ENCODE assay signal across 21 cellular contexts in the genomic region with DNA sequence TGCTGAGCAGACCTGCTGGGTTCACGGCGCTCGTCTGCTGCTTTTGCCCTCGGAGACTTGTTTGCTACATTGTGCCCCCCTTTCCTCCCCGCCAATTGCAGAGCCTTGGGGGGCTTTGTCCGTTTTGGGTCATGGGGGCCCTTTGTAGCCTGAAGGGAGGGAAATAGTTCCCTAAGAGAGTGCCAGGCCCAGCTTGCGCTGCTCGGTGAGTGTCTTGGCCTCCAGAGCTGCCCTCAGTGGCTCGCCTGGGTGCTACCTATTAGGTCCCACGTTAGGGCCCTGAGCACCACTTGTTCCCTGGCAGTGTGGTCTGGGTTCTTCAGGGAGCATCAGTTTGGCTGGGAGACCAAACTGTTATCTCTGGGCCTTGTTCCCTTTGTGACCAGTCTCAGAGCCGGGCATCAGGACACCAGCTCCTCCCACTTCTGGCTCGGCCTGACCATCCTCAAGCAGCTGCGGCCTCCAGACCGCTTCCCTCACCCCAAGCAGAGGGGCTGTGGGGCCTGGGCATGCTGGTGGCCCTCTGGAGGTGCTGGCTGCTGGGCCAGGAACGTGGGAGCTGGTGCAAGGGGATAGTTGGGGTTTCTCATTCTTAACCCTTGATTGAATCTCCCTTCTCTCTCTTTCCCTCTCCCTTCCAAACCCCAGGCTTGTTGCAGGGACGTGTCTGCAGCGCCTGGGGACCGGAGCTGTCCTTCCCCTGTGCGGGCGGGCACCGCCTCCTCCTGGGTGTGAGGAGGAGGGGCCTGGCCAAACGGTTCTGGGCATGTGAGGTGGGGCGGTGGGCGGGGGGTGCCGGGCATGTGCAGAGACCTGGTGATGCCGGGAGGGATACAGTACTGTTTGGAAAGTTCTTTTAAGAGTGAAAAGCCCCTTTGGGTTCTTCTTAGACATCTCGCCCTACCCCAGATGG. TPM values are rescaled to one million over a fixed set of nuclear protein-coding genes. Genes with fewer than 3 reads are reported as not detected.
DNase-seq lines count a peak whose midpoint lies in the region; ATAC-seq, FAIRE-seq and TF ChIP-seq lines count a peak whose summit lies in the region.
"Had no signal": no experiment of that assay in that cellular context is flagged by ENCODE, and none has a peak within 500 bp of the region (broad histone marks: within the 10 kb centered on the region; RNA-seq: fewer than 3 reads in every experiment).

No MANE protein-coding gene starts in this region.

- H3K9me3 ChIP-seq in A549 = no peaks in the 10 kb centered on the region
- H3K9me3 ChIP-seq in Panc1 (ENCODE audit: control insufficient read depth, insufficient read depth, low read depth, low read length) = no peaks in the 10 kb centered on the region
- H3K9me3 ChIP-seq in T-helper 17 cell (ENCODE audit: control insufficient read depth, low read length, poor library complexity, severe bottlenecking) = no peaks in the 10 kb centered on the region
- H3K9me3 ChIP-seq in neuronal stem cell (replicated peaks in 1 of 2; ENCODE audit: control insufficient read depth in 2 of 2, insufficient read depth in 1 of 2, low read depth in 1 of 2, low read length in 2 of 2) = no peaks in the 10 kb centered on the region

- BruUV-seq in Panc1 (replicated peaks; lab: Mats Ljungman, UMichigan) = no TSS peak

- H3K14ac ChIP-seq in neuronal stem cell (ENCODE audit: low read length) = no peak overlapping the region

- no peak overlapping the region for H2BK15ac ChIP-seq in neuronal stem cell (ENCODE audit: low read length)

- H3K23ac ChIP-seq in neuronal stem cell (ENCODE audit: low read depth, low read length, poor library complexity) = no peak overlapping the region

- H3K27me3 ChIP-seq in Panc1 (ENCODE audit: control insufficient read depth, insufficient read depth, low read length) (no peaks in the 10 kb centered on the region), layer of hippocampus (ENCODE audit: control insufficient read depth, insufficient read depth, low read length) (no peaks in the 10 kb centered on the region), neuronal stem cell (ENCODE audit: control insufficient read depth in 3 of 3, insufficient read depth in 3 of 3, low read depth in 1 of 3, low read length in 3 of 3) (no peaks in the 10 kb centered on the region)

- H2BK5ac ChIP-seq in neuronal stem cell (ENCODE audit: low read length) = no peak overlapping the region

- DNase-seq in A549 (ENCODE audit: low read depth in 1 of 2, low spot score in 1 of 2) (no peak), Panc1 (ENCODE audit: low read depth, low spot score) (no peak), Right ventricle myocardium superior (no peak), T-helper 17 cell (no peak), neuronal stem cell (ENCODE audit: low spot score) (no peak)
- DNase-seq in activated CD4-positive, alpha-beta memory T cell treated with anti-CD3 and anti-CD28 coated beads for 36 hours = no peak
- DNase-seq: CD4-positive, CD25-positive, alpha-beta regulatory T cell; DMS79 treated with DMSO at 0.1 percent for 48 hours; HCEC 1CT; KG1; NCI-H1048; NCI-H1694; NCI-H2171; NCI-H82; SIG-M5 had no signal

- no peak for TF ChIP-seq EP300 in A549 (IDR thresholded peaks at IDR 0.05)

- TF ChIP-seq RAD21 in A549 (conservative IDR thresholded peaks at IDR 0.05 in 1 of 2, IDR thresholded peaks at IDR 0.05 in 1 of 2) = no peak

- H3K36me3 ChIP-seq in Panc1 (ENCODE audit: control insufficient read depth, insufficient read depth, low read length) (peaks cover 12% of the 10 kb centered on the region), neuronal stem cell (replicated peaks in 1 of 2; ENCODE audit: control insufficient read depth in 2 of 2, insufficient read depth in 2 of 2, low read length in 2 of 2) (peaks cover 60 to 86% of the 10 kb centered on the region in 2 donors)

- H4K91ac ChIP-seq in neuronal stem cell (ENCODE audit: low read depth, low read length, poor library complexity) = no peak overlapping the region

- H2BK120ac ChIP-seq in neuronal stem cell (ENCODE audit: low read depth, low read length) = no peak overlapping the region

- no peak overlapping the region for H2BK12ac ChIP-seq in neuronal stem cell (ENCODE audit: low read length)

- H3K9me3 Mint-ChIP-seq in activated CD4-positive, alpha-beta memory T cell treated with anti-CD3 and anti-CD28 coated beads for 36 hours = no peaks in the 10 kb centered on the region
- H3K9me3 Mint-ChIP-seq: CD4-positive, CD25-positive, alpha-beta regulatory T cell had no signal

- H3K27ac ChIP-seq in A549 (peak overlapping the region; percentile 93), Panc1 (ENCODE audit: low read length) (peak overlapping the region; percentile 78; the same call in 1 of the 2 replicates), layer of hippocampus (ENCODE audit: low read depth, low read length) (peak overlapping the region; percentile 32), neuronal stem cell (replicated peaks; ENCODE audit: low read length) (no peak overlapping the region)

- no peak overlapping the region for H4K8ac ChIP-seq in neuronal stem cell (ENCODE audit: low read depth, low read length)

- no peak overlapping the region for H3K27ac Mint-ChIP-seq in T-helper 17 cell
- H3K27ac Mint-ChIP-seq in activated CD4-positive, alpha-beta memory T cell treated with anti-CD3 and anti-CD28 coated beads for 36 hours = no peak overlapping the region
- H3K27ac Mint-ChIP-seq: CD4-positive, CD25-positive, alpha-beta regulatory T cell had no signal

- H3K4me2 ChIP-seq in A549 = no peak overlapping the region; the same call in 2 of the 3 replicates
- no peak overlapping the region for H3K4me2 ChIP-seq in neuronal stem cell (ENCODE audit: insufficient read depth, low read length, poor library complexity, severe bottlenecking)

- no peak for TF ChIP-seq POLR2A in A549 (IDR thresholded peaks at IDR 0.05; ENCODE audit: low read length)

- no peaks in the 10 kb centered on the region for H3K79me1 ChIP-seq in neuronal stem cell (ENCODE audit: low read depth, low read length)

- H3K4me1 ChIP-seq in A549 (peaks cover 69% of the 10 kb centered on the region), Panc1 (ENCODE audit: control insufficient read depth, insufficient read depth, low read length) (peaks cover 33% of the 10 kb centered on the region), neuronal stem cell (ENCODE audit: control insufficient read depth in 2 of 2, insufficient read depth in 1 of 2, low read depth in 1 of 2, low read length in 2 of 2) (no peaks in the 10 kb centered on the region)

- no peak overlapping the region for H3K4me3 Mint-ChIP-seq in T-helper 17 cell
- no peak overlapping the region for H3K4me3 Mint-ChIP-seq in activated CD4-positive, alpha-beta memory T cell treated with anti-CD3 and anti-CD28 coated beads for 36 hours
- H3K4me3 Mint-ChIP-seq: CD4-positive, CD25-positive, alpha-beta regulatory T cell had no signal

- no peak overlapping the region for H3K18ac ChIP-seq in neuronal stem cell (ENCODE audit: low read length)

- CTCF ChIA-PET in A549 (lab: Yijun Ruan, JAX) = interaction anchor here (1.1 to 9.9 kb wide), 5 partner anchors 15 to 71 kb away, joined by 3 to 116 read pairs (median 28); a partner anchor contains a TSS
- CTCF ChIA-PET in Panc1 (lab: Charles Lee) = interaction anchor here (0.5 to 1.3 kb wide), 4 partner anchors 42 to 251 kb away, joined by 3 to 9 read pairs (median 8); a partner anchor contains a TSS
- CTCF ChIA-PET in activated CD4-positive, alpha-beta memory T cell treated with anti-CD3 and anti-CD28 coated beads for 36 hours (lab: Charles Lee) = no interaction called here

- no peak overlapping the region for H3K4me3 ChIP-seq in A549
- no peak overlapping the region for H3K4me3 ChIP-seq in Panc1 (ENCODE audit: low read depth in 2 of 2, low read length in 2 of 2)
- H3K4me3 ChIP-seq in neuronal stem cell (ENCODE audit: low read length in 2 of 2) = no peak overlapping the region

- H3K4me1 Mint-ChIP-seq in T-helper 17 cell = peaks cover 4% of the 10 kb centered on the region
- H3K4me1 Mint-ChIP-seq in activated CD4-positive, alpha-beta memory T cell treated with anti-CD3 and anti-CD28 coated beads for 36 hours (ENCODE audit: low read depth) = no peaks in the 10 kb centered on the region
- H3K4me1 Mint-ChIP-seq: CD4-positive, CD25-positive, alpha-beta regulatory T cell had no signal

- POLR2A ChIA-PET in A549 (lab: Yijun Ruan, JAX) = interaction anchor here (0.6 to 1.5 kb wide), 3 partner anchors 12 to 150 kb away, joined by 3 to 10 read pairs (median 5); a partner anchor contains a TSS
- POLR2A ChIA-PET in Panc1 (lab: Charles Lee) = no interaction called here
- POLR2A ChIA-PET in activated CD4-positive, alpha-beta memory T cell treated with anti-CD3 and anti-CD28 coated beads for 36 hours (lab: Charles Lee) = no interaction called here

- ATAC-seq in A549 (no peak), Panc1 (no peak), Right ventricle myocardium superior (ENCODE audit: poor library complexity) (peak; percentile 70), T-helper 17 cell (no peak), HG02840 (IDR thresholded peaks at IDR 0.05; ENCODE audit: low FRiP score, unreplicated experiment) (no peak)

- no peak overlapping the region for H3K4ac ChIP-seq in neuronal stem cell (ENCODE audit: low read length)

- TF ChIP-seq CTCF in A549 (IDR thresholded peaks at IDR 0.05) = no peak
- TF ChIP-seq CTCF in Panc1 (IDR thresholded peaks at IDR 0.05) = no peak

- in situ Hi-C loops in Panc1 (cut with HindIII; ENCODE audit: low pct_unique_long_range_greater_than_20kb, low sequenced_read_pairs) = no loop called here

- FAIRE-seq in A549 (lab: Jason Lieb, UNC) = no peak
- FAIRE-seq: G401.6, GM12892, GM19239, HTR-8/SVneo had no signal

- H2AK5ac ChIP-seq in neuronal stem cell (ENCODE audit: low read depth, low read length) = no peak overlapping the region

- H2AFZ ChIP-seq in neuronal stem cell (ENCODE audit: low read length) = no peak overlapping the region

- 91% methylated on average over 26 of the region's 27 CpGs for WGBS in A549 (ENCODE audit: missing lambda C conversion rate)
- no CpG with 5 or more reads among the region's 27 CpGs for WGBS in neuronal stem cell (ENCODE audit: extremely low coverage in 2 of 2, insufficient read length in 2 of 2, insufficient replicate concordance in 1 of 2), 2 donors

- peaks cover 13% of the 10 kb centered on the region for H3K36me3 Mint-ChIP-seq in T-helper 17 cell (ENCODE audit: low read depth)
- H3K36me3 Mint-ChIP-seq in activated CD4-positive, alpha-beta memory T cell treated with anti-CD3 and anti-CD28 coated beads for 36 hours = peaks cover 46% of the 10 kb centered on the region

- no peaks in the 10 kb centered on the region for H3K27me3 Mint-ChIP-seq in T-helper 17 cell
- H3K27me3 Mint-ChIP-seq in activated CD4-positive, alpha-beta memory T cell treated with anti-CD3 and anti-CD28 coated beads for 36 hours = no peaks in the 10 kb centered on the region

- no peak overlapping the region for H3K9ac ChIP-seq in neuronal stem cell (ENCODE audit: low read depth, low read length, poor library complexity)

- intact Hi-C loops in Panc1 (cut with micrococcal nuclease; ENCODE audit: unreplicated experiment) (no loop called here), Right ventricle myocardium superior (cut with DNase I) (no loop called here)
- intact Hi-C loops in activated CD4-positive, alpha-beta memory T cell treated with anti-CD3 and anti-CD28 coated beads for 36 hours (cut with micrococcal nuclease) = no loop called here

RNA-seq across cellular contexts. Expression of a gene that starts 16.0 kb away (rescaled TPM):
- 19.8 and 20.6 TPM in 2 replicates for polyA plus RNA-seq in A549 (2011; rRNA removed)
- polyA plus RNA-seq in A549 (2012; cell fraction: cytosol; rRNA removed) = 17.2 and 22.1 TPM in 2 replicates
- polyA plus RNA-seq in A549 (2012; cell fraction: nucleus; rRNA removed) = 77.1 and 140 TPM in 2 replicates
- polyA plus RNA-seq in A549 (2017; fragmentation: RNase III; extraction: RNeasy Plus Mini Kit Qiagen cat#74134 plus additional on column Dnase treatment) = 30.1 to 37.4 TPM (median 36.0 TPM) in 3 replicates
- 53.3 and 59.6 TPM in 2 replicates for polyA minus RNA-seq in A549 (2011; rRNA and poly(A)+ RNA removed)
- total RNA-seq in Panc1 (2021; ENCODE audit: unreplicated experiment) = 100 TPM
- 115 TPM for polyA plus RNA-seq in Panc1 (2012; ENCODE audit: insufficient read length)
- 9.4 TPM for total RNA-seq in Right ventricle myocardium superior
- under 1 TPM in 1 of 2 donors, not detected in 1; 0.72 TPM for total RNA-seq in T-helper 17 cell
- 1 to 10 TPM in 1 of 2 experiments, under 1 TPM in 1; 0.67 to 1.1 TPM for total RNA-seq in activated CD4-positive, alpha-beta memory T cell treated with anti-CD3 and anti-CD28 coated beads for 36 hours
- polyA plus RNA-seq in neuronal stem cell (2013, experiment 1 of 2) = 1.5 TPM
- 2.0 TPM for polyA plus RNA-seq in neuronal stem cell (2013, experiment 2 of 2)
- total RNA-seq: CD4-positive, CD25-positive, alpha-beta regulatory T cell had no signal

RNA-seq across cellular contexts. Expression of a gene that starts 38.1 kb away (rescaled TPM):
- 76.3 and 103 TPM in 2 replicates for polyA plus RNA-seq in A549 (2011; rRNA removed)
- polyA plus RNA-seq in A549 (2012; cell fraction: cytosol; rRNA removed) = 97.6 and 108 TPM in 2 replicates
- polyA plus RNA-seq in A549 (2012; cell fraction: nucleus; rRNA removed) = 186 and 190 TPM in 2 replicates
- 125 to 139 TPM (median 136 TPM) in 3 replicates for polyA plus RNA-seq in A549 (2017; fragmentation: RNase III; extraction: RNeasy Plus Mini Kit Qiagen cat#74134 plus additional on column Dnase treatment)
- 63.9 and 67.1 TPM in 2 replicates for polyA minus RNA-seq in A549 (2011; rRNA and poly(A)+ RNA removed)
- 138 TPM for total RNA-seq in Panc1 (2021; ENCODE audit: unreplicated experiment)
- polyA plus RNA-seq in Panc1 (2012; ENCODE audit: insufficient read length) = 89.8 TPM
- 40.0 TPM for total RNA-seq in Right ventricle myocardium superior
- total RNA-seq in T-helper 17 cell = 100 to 1,000 TPM; 178 to 235 TPM
- total RNA-seq in activated CD4-positive, alpha-beta memory T cell treated with anti-CD3 and anti-CD28 coated beads for 36 hours = 10 to 100 TPM; 81.4 to 92.7 TPM
- 54.0 TPM for polyA plus RNA-seq in neuronal stem cell (2013, experiment 1 of 2)
- polyA plus RNA-seq in neuronal stem cell (2013, experiment 2 of 2) = 51.1 TPM

RNA-seq across cellular contexts. Expression of a gene that starts 38.3 kb away (rescaled TPM):
- polyA plus RNA-seq in A549 (2011; rRNA removed) (22.7 and 29.2 TPM in 2 replicates), A549 (2017; fragmentation: RNase III; extraction: RNeasy Plus Mini Kit Qiagen cat#74134 plus additional on column Dnase treatment) (37.3 to 42.5 TPM (median 39.9 TPM) in 3 replicates)
- 17.7 and 21.4 TPM in 2 replicates for polyA plus RNA-seq in A549 (2012; cell fraction: cytosol; rRNA removed)
- polyA plus RNA-seq in A549 (2012; cell fraction: nucleus; rRNA removed) = 159 and 161 TPM in 2 replicates
- 48.5 and 52.7 TPM in 2 replicates for polyA minus RNA-seq in A549 (2011; rRNA and poly(A)+ RNA removed)
- total RNA-seq in Panc1 (2021; ENCODE audit: unreplicated experiment) (46.1 TPM), Right ventricle myocardium superior (14.1 TPM), T-helper 17 cell (10 to 100 TPM; 24.1 to 30.6 TPM)
- 34.1 TPM for polyA plus RNA-seq in Panc1 (2012; ENCODE audit: insufficient read length)
- total RNA-seq in activated CD4-positive, alpha-beta memory T cell treated with anti-CD3 and anti-CD28 coated beads for 36 hours = 10 to 100 TPM; 27.7 to 31.3 TPM
- 16.5 TPM for polyA plus RNA-seq in neuronal stem cell (2013, experiment 1 of 2)
- 16.0 TPM for polyA plus RNA-seq in neuronal stem cell (2013, experiment 2 of 2)

RNA-seq across cellular contexts. Expression of a gene that starts 59.8 kb away (rescaled TPM):
- 20.7 and 21.3 TPM in 2 replicates for polyA plus RNA-seq in A549 (2011; rRNA removed)
- polyA plus RNA-seq in A549 (2012; cell fraction: cytosol; rRNA removed) = 70.7 and 89.2 TPM in 2 replicates
- polyA plus RNA-seq in A549 (2012; cell fraction: nucleus; rRNA removed) = 111 and 163 TPM in 2 replicates
- 50.9 to 55.6 TPM (median 54.3 TPM) in 3 replicates for polyA plus RNA-seq in A549 (2017; fragmentation: RNase III; extraction: RNeasy Plus Mini Kit Qiagen cat#74134 plus additional on column Dnase treatment)
- polyA minus RNA-seq in A549 (2011; rRNA and poly(A)+ RNA removed) = 18.7 and 33.3 TPM in 2 replicates
- total RNA-seq in Panc1 (2021; ENCODE audit: unreplicated experiment) = 35.8 TPM
- 51.2 TPM for polyA plus RNA-seq in Panc1 (2012; ENCODE audit: insufficient read length)
- 23.3 TPM for total RNA-seq in Right ventricle myocardium superior
- total RNA-seq in T-helper 17 cell = 1 to 10 TPM; 9.6 to 9.7 TPM
- 10 to 100 TPM; 69.3 to 69.7 TPM for total RNA-seq in activated CD4-positive, alpha-beta memory T cell treated with anti-CD3 and anti-CD28 coated beads for 36 hours
- polyA plus RNA-seq in neuronal stem cell (2013, experiment 1 of 2) = 20.1 TPM
- 18.5 TPM for polyA plus RNA-seq in neuronal stem cell (2013, experiment 2 of 2)
